Comparison of ENCODE assay signal across 8 cellular contexts in genomic region chr2:151261977-151262291, GRCh38. TPM values are rescaled to one million over a fixed set of nuclear protein-coding genes. Genes with fewer than 3 reads are reported as not detected.
DNase-seq lines count a peak whose midpoint lies in the region; ATAC-seq and TF ChIP-seq lines count a peak whose summit lies in the region.

No MANE protein-coding gene starts in this region.

- no peaks in the 10 kb centered on the region for H3K9me3 ChIP-seq in CD8-positive, alpha-beta T cell (ENCODE audit: low read length)
- H3K9me3 ChIP-seq in endodermal cell (ENCODE audit: control insufficient read depth, low read length) (no peaks in the 10 kb centered on the region), osteoblast (ENCODE audit: low read depth, low read length) (no peaks in the 10 kb centered on the region)

- no peaks in the 10 kb centered on the region for H4K20me1 ChIP-seq in osteoblast (ENCODE audit: insufficient read depth, low read length)

- H3K9ac ChIP-seq in endodermal cell (ENCODE audit: extremely low read depth, low read length, poor library complexity, severe bottlenecking): peak overlapping the region; percentile 42

- no peaks in the 10 kb centered on the region for H3K27me3 ChIP-seq in CD8-positive, alpha-beta T cell (ENCODE audit: insufficient read depth, low read length)
- peaks cover 8% of the 10 kb centered on the region for H3K27me3 ChIP-seq in endodermal cell (ENCODE audit: control insufficient read depth, insufficient read depth, low read length, poor library complexity, severe bottlenecking)
- H3K27me3 ChIP-seq in osteoblast (ENCODE audit: insufficient read depth, low read length): no peaks in the 10 kb centered on the region

- H3K4me1 Mint-ChIP-seq in CD8-positive, alpha-beta T cell (ENCODE audit: low read depth): peaks cover 37% of the 10 kb centered on the region
- H3K4me1 Mint-ChIP-seq in endodermal cell: peaks cover 15% of the 10 kb centered on the region

- peak; percentile 1 for ATAC-seq in CD8-positive, alpha-beta T cell
- ATAC-seq in HG02852 (IDR thresholded peaks at IDR 0.05; ENCODE audit: unreplicated experiment) (no peak), GM19035 (IDR thresholded peaks at IDR 0.05; ENCODE audit: unreplicated experiment) (no peak)

- peaks cover 13% of the 10 kb centered on the region for H3K36me3 Mint-ChIP-seq in CD8-positive, alpha-beta T cell
- H3K36me3 Mint-ChIP-seq in endodermal cell (ENCODE audit: low read depth): no peaks in the 10 kb centered on the region

- H3K9me3 Mint-ChIP-seq in CD8-positive, alpha-beta T cell: no peaks in the 10 kb centered on the region
- no peaks in the 10 kb centered on the region for H3K9me3 Mint-ChIP-seq in endodermal cell

- H3K4me3 ChIP-seq in CD8-positive, alpha-beta T cell (ENCODE audit: low read depth, low read length): peak overlapping the region; percentile 68
- H3K4me3 ChIP-seq in NB4 (ENCODE audit: low read depth, low read length): peak overlapping the region; percentile 81
- peak overlapping the region; percentile 78 for H3K4me3 ChIP-seq in endodermal cell (ENCODE audit: low read length)
- H3K4me3 ChIP-seq in osteoblast (ENCODE audit: insufficient read depth, low read length): peak overlapping the region; percentile 85

- H3K4me3 Mint-ChIP-seq in CD8-positive, alpha-beta T cell: peak overlapping the region; percentile 90
- H3K4me3 Mint-ChIP-seq in endodermal cell: peak overlapping the region; percentile 69

- H3K36me3 ChIP-seq in CD8-positive, alpha-beta T cell (ENCODE audit: insufficient read depth, low read length): no peaks in the 10 kb centered on the region
- H3K36me3 ChIP-seq in endodermal cell (ENCODE audit: control insufficient read depth, insufficient read depth, low read length) (no peaks in the 10 kb centered on the region), osteoblast (ENCODE audit: insufficient read depth, low read length) (no peaks in the 10 kb centered on the region)

- H3K4me2 ChIP-seq in osteoblast (ENCODE audit: insufficient read depth, low read length): peak overlapping the region; percentile 91

- WGBS in endodermal cell (ENCODE audit: insufficient coverage in 1 of 2, insufficient read length in 1 of 2), 2 experiments: 58 to 100% methylated on average over 3 to 9 of the region's 9 CpGs

- no peaks in the 10 kb centered on the region for H3K27me3 Mint-ChIP-seq in CD8-positive, alpha-beta T cell (ENCODE audit: low read depth)
- peaks cover 5% of the 10 kb centered on the region for H3K27me3 Mint-ChIP-seq in endodermal cell (ENCODE audit: insufficient read depth)

- peak overlapping the region; percentile 96 for H3K27ac ChIP-seq in CD8-positive, alpha-beta T cell (ENCODE audit: low read depth, low read length)
- H3K27ac ChIP-seq in endodermal cell (ENCODE audit: low read depth, low read length): no peak overlapping the region
- peak overlapping the region; percentile 78 for H3K27ac ChIP-seq in osteoblast (ENCODE audit: low read depth, low read length)

- no peak for DNase-seq in CD8-positive, alpha-beta T cell
- DNase-seq in NB4 (ENCODE audit: low read depth): no peak
- no peak for DNase-seq in endodermal cell
- no peak for DNase-seq in osteoblast (ENCODE audit: insufficient read length, low spot score, missing footprints)
- DNase-seq in ecto neural progenitor cell (ENCODE audit: low spot score): no peak
- no peak for DNase-seq in putamen (ENCODE audit: low spot score)

- POLR2A ChIA-PET in CD8-positive, alpha-beta T cell (lab: Charles Lee): interaction anchor here (0.8 to 3.2 kb wide), 6 partner anchors 12 to 1675 kb away, joined by 4 to 52 read pairs (median 6); partner anchors contain the start of genes ARL5A, MMADHC, NMI and RIF1

- TF ChIP-seq POLR2A in NB4 (IDR thresholded peaks at IDR 0.05; ENCODE audit: extremely low read depth, insufficient read length): no peak

- intact Hi-C loops in CD8-positive, alpha-beta T cell (cut with DNase I, micrococcal nuclease): loop anchor here (1.0 to 10.0 kb wide), 7 partner anchors 26 to 1675 kb away; partner anchors contain the start of genes MMADHC (in 2 of the 2), ARL5A (in 1 of the 2), NMI (in 1 of the 2) and RIF1 (in 1 of the 2)

- H3K79me2 ChIP-seq in osteoblast (ENCODE audit: insufficient read depth, low read length): peaks cover 9% of the 10 kb centered on the region

- CTCF ChIA-PET in CD8-positive, alpha-beta T cell (lab: Charles Lee): interaction anchor here (1.4 kb wide), 1 partner anchor 27 kb away, joined by 3 read pairs; the partner anchor contains the start of gene NMI

- H2AFZ ChIP-seq in osteoblast (ENCODE audit: low read length): peak overlapping the region; percentile 82

- TF ChIP-seq CTCF in CD8-positive, alpha-beta T cell (IDR thresholded peaks at IDR 0.05): no peak
- TF ChIP-seq CTCF in NB4 (IDR thresholded peaks at IDR 0.05; ENCODE audit: low read depth, low read length) (no peak), endodermal cell (conservative IDR thresholded peaks at IDR 0.05) (no peak), osteoblast (IDR thresholded peaks at IDR 0.05; ENCODE audit: extremely low read depth, low read depth, low read length) (no peak)

- H3K4me1 ChIP-seq in CD8-positive, alpha-beta T cell (ENCODE audit: insufficient read depth, low read length): peaks cover 5% of the 10 kb centered on the region
- H3K4me1 ChIP-seq in endodermal cell (ENCODE audit: control insufficient read depth, insufficient read depth, low read length) (no peaks in the 10 kb centered on the region), osteoblast (ENCODE audit: insufficient read depth, low read length) (peaks cover 8% of the 10 kb centered on the region)

- peak overlapping the region; percentile 98 for H3K27ac Mint-ChIP-seq in CD8-positive, alpha-beta T cell
- H3K27ac Mint-ChIP-seq in endodermal cell: peak overlapping the region; percentile 81

RNA-seq across cellular contexts. Expression of gene RBM43, which starts 0.3 kb away (rescaled TPM):
- 10 to 100 TPM; 12.1 to 12.4 TPM for total RNA-seq in CD8-positive, alpha-beta T cell
- total RNA-seq in endodermal cell: 1 to 10 TPM; 1.1 to 2.4 TPM
- polyA plus RNA-seq in endodermal cell (2013, experiment 1 of 2): 3.4 TPM
- polyA plus RNA-seq in endodermal cell (2013, experiment 2 of 2): 3.5 TPM
- 11.6 and 12.1 TPM in 2 replicates for total RNA-seq in osteoblast

RNA-seq across cellular contexts. Expression of gene NMI, which starts 27.5 kb away (rescaled TPM):
- 10 to 100 TPM; 16.9 to 18.0 TPM for total RNA-seq in CD8-positive, alpha-beta T cell
- 1 to 10 TPM; 1.2 to 3.3 TPM for total RNA-seq in endodermal cell
- 0.43 TPM for polyA plus RNA-seq in endodermal cell (2013, experiment 1 of 2)
- 0.37 TPM for polyA plus RNA-seq in endodermal cell (2013, experiment 2 of 2)
- total RNA-seq in osteoblast: 15.9 and 21.0 TPM in 2 replicates
